ENCODE assay signal across 26 cellular contexts in the genomic region with DNA sequence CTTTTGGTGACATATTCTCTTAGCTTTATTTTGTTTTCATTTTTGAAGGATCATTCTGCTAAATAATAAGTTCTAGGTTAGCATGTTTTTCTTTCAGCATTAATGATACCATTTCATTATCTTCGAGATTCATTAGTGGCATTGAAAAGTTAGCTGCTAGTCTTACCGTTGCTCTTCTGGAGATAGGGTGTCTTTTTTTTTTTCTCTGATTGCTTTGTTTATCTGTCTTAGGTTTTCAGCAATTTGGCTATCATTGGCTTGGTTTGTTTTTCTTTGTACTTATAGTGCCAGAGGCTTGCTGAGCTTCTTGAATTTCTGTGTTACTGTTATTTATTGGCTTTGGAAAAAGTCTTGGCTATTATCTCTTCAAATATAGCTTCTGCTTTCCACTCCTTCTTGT.
"Had no signal": no experiment of that assay in that cellular context is flagged by ENCODE, and none has a peak within 500 bp of the region (broad histone marks: within the 10 kb centered on the region; RNA-seq: fewer than 3 reads in every experiment).

No MANE protein-coding gene starts in this region.

- H3K4me1 ChIP-seq: adrenal gland, ascending aorta, left lung, right lobe of liver, testis, upper lobe of right lung had no signal

- H3K36me3 ChIP-seq: adrenal gland, ascending aorta, left lung, neutrophil, right lobe of liver, upper lobe of right lung had no signal

- DNase-seq: activated naive CD4-positive, alpha-beta T cell; activated T-cell treated with anti-CD3 and anti-CD28 coated beads, Interleukin-2, amount 50 U/mL, for 24 hours; adrenal gland; cerebellar nuclear complex; effector CD4-positive, alpha-beta T cell; erythroblast; foreskin melanocyte; kidney; left lung; midbrain; natural killer cell; right lobe of liver; small intestine; stimulated activated CD4-positive, alpha-beta T cell treated with anti-CD3 and anti-CD28 coated beads, Interleukin-15, amount 100 ng/mL, for 24 hours; stimulated activated CD8-positive, alpha-beta memory T cell treated with anti-CD3 and anti-CD28 coated beads, Interleukin-4, amount 100 ng/mL, for 48 hours; stimulated activated naive B cell treated with anti-CD40 and anti-IgM and Interleukin-4, amounts not matched to agents 10 μg/mL and 1 μg/mL and 100 μg/mL, for 72 hours; T1000; testis; upper lobe of right lung had no signal

- H3K9me3 ChIP-seq: adrenal gland, ascending aorta, left lung, neutrophil, right lobe of liver, testis, upper lobe of right lung had no signal

- ATAC-seq: left lung; natural killer cell; right lobe of liver; stimulated activated naive B cell treated with anti-CD40 and anti-IgM and Interleukin-4, amounts not matched to agents 10 μg/mL and 1 μg/mL and 100 μg/mL, for 72 hours; upper lobe of right lung; WTC11 had no signal

- H3K27ac Mint-ChIP-seq: activated naive CD8-positive, alpha-beta T cell; activated T-cell treated with anti-CD3 and anti-CD28 coated beads, Interleukin-2, amount 50 U/mL, for 24 hours; activated T-helper 2 cell treated with anti-CD3 and anti-CD28 coated beads, Interferon-gamma antibody, Interleukin-2, Interleukin-4, amounts not matched to agents 10 μg/mL and 5 μg/mL and 100 μg/mL, durations not matched to agents 14 hours and 24 hours and 36 hours; dendritic cell treated with granulocyte-macrophage colony-stimulating factor and Interleukin-4, amounts not matched to agents 40 ng/mL and 50 ng/mL, for 4 days; natural killer cell; stimulated activated naive B cell treated with anti-CD40 and anti-IgM and Interleukin-4, amounts not matched to agents 10 μg/mL and 1 μg/mL and 100 μg/mL, for 72 hours; T-helper 1 cell treated with Interleukin-12 subunit alpha and Interleukin-12 subunit beta and Interleukin-4 antibody, amounts not matched to agents 30 μg/mL and 1 μg/mL, for 36 hours; WTC11 had no signal

- H3K36me3 Mint-ChIP-seq: activated naive CD8-positive, alpha-beta T cell; natural killer cell; stimulated activated naive B cell treated with anti-CD40 and anti-IgM and Interleukin-4, amounts not matched to agents 10 μg/mL and 1 μg/mL and 100 μg/mL, for 72 hours; WTC11 had no signal

- H3K4me3 ChIP-seq: adrenal gland, left lung, right lobe of liver, testis, upper lobe of right lung had no signal

- H3K27me3 Mint-ChIP-seq: activated naive CD8-positive, alpha-beta T cell; activated T-cell treated with anti-CD3 and anti-CD28 coated beads, Interleukin-2, amount 50 U/mL, for 24 hours; dendritic cell treated with granulocyte-macrophage colony-stimulating factor and Interleukin-4, amounts not matched to agents 40 ng/mL and 50 ng/mL, for 4 days; stimulated activated naive B cell treated with anti-CD40 and anti-IgM and Interleukin-4, amounts not matched to agents 10 μg/mL and 1 μg/mL and 100 μg/mL, for 72 hours had no signal

- H3K9me3 Mint-ChIP-seq: activated T-cell treated with anti-CD3 and anti-CD28 coated beads, Interleukin-2, amount 50 U/mL, for 24 hours; activated T-helper 2 cell treated with anti-CD3 and anti-CD28 coated beads, Interferon-gamma antibody, Interleukin-2, Interleukin-4, amounts not matched to agents 10 μg/mL and 5 μg/mL and 100 μg/mL, durations not matched to agents 14 hours and 24 hours and 36 hours; dendritic cell treated with granulocyte-macrophage colony-stimulating factor and Interleukin-4, amounts not matched to agents 40 ng/mL and 50 ng/mL, for 4 days; T-helper 1 cell treated with Interleukin-12 subunit alpha and Interleukin-12 subunit beta and Interleukin-4 antibody, amounts not matched to agents 30 μg/mL and 1 μg/mL, for 36 hours; WTC11 had no signal

- H3K27ac ChIP-seq: adrenal gland, left lung, neutrophil, right lobe of liver, testis, upper lobe of right lung had no signal

- H3K27me3 ChIP-seq: adrenal gland, ascending aorta, left lung, neutrophil, right lobe of liver, testis, upper lobe of right lung had no signal

- H3K4me1 Mint-ChIP-seq: natural killer cell; stimulated activated naive B cell treated with anti-CD40 and anti-IgM and Interleukin-4, amounts not matched to agents 10 μg/mL and 1 μg/mL and 100 μg/mL, for 72 hours had no signal

- H3K4me3 Mint-ChIP-seq: activated naive CD8-positive, alpha-beta T cell; activated T-cell treated with anti-CD3 and anti-CD28 coated beads, Interleukin-2, amount 50 U/mL, for 24 hours; dendritic cell treated with granulocyte-macrophage colony-stimulating factor and Interleukin-4, amounts not matched to agents 40 ng/mL and 50 ng/mL, for 4 days; natural killer cell; stimulated activated naive B cell treated with anti-CD40 and anti-IgM and Interleukin-4, amounts not matched to agents 10 μg/mL and 1 μg/mL and 100 μg/mL, for 72 hours; T-helper 1 cell treated with Interleukin-12 subunit alpha and Interleukin-12 subunit beta and Interleukin-4 antibody, amounts not matched to agents 30 μg/mL and 1 μg/mL, for 36 hours; WTC11 had no signal
